1 cellular context compared by ENCODE assay signal in the genomic region with DNA sequence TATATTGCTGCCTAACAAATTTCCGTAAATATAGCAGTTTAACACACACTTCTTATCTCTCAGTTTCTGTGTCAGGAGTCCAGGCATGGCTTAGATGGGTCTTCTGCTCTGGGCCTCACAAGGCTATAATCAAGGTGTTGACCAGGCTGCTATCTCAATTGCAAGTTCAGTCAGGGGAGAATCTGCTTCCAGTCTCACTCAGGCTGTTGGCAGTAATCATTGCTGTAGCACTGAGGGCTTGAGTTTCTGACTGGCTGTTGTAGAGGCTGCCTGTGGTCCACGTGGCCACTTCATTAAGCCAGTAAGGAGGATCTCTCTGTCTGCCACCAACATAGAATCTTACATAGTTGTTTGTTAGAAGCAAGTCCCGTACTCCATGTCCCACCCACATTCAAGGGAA.
TF ChIP-seq lines count a peak whose summit lies in the region.

No MANE protein-coding gene starts in this region.

TF ChIP-seq in H1, 55 proteins besides CTCF, POLR2A, EP300 and RAD21 (continued from another document):
- TF ChIP-seq, protein P1, sequence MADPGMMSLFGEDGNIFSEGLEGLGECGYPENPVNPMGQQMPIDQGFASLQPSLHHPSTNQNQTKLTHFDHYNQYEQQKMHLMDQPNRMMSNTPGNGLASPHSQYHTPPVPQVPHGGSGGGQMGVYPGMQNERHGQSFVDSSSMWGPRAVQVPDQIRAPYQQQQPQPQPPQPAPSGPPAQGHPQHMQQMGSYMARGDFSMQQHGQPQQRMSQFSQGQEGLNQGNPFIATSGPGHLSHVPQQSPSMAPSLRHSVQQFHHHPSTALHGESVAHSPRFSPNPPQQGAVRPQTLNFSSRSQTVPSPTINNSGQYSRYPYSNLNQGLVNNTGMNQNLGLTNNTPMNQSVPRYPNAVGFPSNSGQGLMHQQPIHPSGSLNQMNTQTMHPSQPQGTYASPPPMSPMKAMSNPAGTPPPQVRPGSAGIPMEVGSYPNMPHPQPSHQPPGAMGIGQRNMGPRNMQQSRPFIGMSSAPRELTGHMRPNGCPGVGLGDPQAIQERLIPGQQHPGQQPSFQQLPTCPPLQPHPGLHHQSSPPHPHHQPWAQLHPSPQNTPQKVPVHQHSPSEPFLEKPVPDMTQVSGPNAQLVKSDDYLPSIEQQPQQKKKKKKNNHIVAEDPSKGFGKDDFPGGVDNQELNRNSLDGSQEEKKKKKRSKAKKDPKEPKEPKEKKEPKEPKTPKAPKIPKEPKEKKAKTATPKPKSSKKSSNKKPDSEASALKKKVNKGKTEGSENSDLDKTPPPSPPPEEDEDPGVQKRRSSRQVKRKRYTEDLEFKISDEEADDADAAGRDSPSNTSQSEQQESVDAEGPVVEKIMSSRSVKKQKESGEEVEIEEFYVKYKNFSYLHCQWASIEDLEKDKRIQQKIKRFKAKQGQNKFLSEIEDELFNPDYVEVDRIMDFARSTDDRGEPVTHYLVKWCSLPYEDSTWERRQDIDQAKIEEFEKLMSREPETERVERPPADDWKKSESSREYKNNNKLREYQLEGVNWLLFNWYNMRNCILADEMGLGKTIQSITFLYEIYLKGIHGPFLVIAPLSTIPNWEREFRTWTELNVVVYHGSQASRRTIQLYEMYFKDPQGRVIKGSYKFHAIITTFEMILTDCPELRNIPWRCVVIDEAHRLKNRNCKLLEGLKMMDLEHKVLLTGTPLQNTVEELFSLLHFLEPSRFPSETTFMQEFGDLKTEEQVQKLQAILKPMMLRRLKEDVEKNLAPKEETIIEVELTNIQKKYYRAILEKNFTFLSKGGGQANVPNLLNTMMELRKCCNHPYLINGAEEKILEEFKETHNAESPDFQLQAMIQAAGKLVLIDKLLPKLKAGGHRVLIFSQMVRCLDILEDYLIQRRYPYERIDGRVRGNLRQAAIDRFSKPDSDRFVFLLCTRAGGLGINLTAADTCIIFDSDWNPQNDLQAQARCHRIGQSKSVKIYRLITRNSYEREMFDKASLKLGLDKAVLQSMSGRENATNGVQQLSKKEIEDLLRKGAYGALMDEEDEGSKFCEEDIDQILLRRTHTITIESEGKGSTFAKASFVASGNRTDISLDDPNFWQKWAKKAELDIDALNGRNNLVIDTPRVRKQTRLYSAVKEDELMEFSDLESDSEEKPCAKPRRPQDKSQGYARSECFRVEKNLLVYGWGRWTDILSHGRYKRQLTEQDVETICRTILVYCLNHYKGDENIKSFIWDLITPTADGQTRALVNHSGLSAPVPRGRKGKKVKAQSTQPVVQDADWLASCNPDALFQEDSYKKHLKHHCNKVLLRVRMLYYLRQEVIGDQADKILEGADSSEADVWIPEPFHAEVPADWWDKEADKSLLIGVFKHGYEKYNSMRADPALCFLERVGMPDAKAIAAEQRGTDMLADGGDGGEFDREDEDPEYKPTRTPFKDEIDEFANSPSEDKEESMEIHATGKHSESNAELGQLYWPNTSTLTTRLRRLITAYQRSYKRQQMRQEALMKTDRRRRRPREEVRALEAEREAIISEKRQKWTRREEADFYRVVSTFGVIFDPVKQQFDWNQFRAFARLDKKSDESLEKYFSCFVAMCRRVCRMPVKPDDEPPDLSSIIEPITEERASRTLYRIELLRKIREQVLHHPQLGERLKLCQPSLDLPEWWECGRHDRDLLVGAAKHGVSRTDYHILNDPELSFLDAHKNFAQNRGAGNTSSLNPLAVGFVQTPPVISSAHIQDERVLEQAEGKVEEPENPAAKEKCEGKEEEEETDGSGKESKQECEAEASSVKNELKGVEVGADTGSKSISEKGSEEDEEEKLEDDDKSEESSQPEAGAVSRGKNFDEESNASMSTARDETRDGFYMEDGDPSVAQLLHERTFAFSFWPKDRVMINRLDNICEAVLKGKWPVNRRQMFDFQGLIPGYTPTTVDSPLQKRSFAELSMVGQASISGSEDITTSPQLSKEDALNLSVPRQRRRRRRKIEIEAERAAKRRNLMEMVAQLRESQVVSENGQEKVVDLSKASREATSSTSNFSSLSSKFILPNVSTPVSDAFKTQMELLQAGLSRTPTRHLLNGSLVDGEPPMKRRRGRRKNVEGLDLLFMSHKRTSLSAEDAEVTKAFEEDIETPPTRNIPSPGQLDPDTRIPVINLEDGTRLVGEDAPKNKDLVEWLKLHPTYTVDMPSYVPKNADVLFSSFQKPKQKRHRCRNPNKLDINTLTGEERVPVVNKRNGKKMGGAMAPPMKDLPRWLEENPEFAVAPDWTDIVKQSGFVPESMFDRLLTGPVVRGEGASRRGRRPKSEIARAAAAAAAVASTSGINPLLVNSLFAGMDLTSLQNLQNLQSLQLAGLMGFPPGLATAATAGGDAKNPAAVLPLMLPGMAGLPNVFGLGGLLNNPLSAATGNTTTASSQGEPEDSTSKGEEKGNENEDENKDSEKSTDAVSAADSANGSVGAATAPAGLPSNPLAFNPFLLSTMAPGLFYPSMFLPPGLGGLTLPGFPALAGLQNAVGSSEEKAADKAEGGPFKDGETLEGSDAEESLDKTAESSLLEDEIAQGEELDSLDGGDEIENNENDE (IDR thresholded peaks at IDR 0.05; ENCODE audit: insufficient replicate concordance, low read length), result no peak
- TF ChIP-seq CHD1 (IDR thresholded peaks at IDR 0.05; ENCODE audit: low read depth, low read length) (no peak), ZNF274 (IDR thresholded peaks at IDR 0.05; ENCODE audit: borderline replicate concordance, extremely low read depth, low read length) (no peak), RFX5 (IDR thresholded peaks at IDR 0.05; ENCODE audit: borderline replicate concordance, low read depth, low read length) (no peak), RNF2 (IDR thresholded peaks at IDR 0.05; ENCODE audit: borderline replicate concordance, low read depth, low read length, missing control alignments, poor library complexity, severe bottlenecking) (no peak), HDAC2 (IDR thresholded peaks at IDR 0.05; ENCODE audit: borderline replicate concordance in 1 of 2, low read depth in 2 of 2, low read length in 2 of 2) (no peak), ASH2L (IDR thresholded peaks at IDR 0.05; ENCODE audit: low read length) (no peak)
TF ChIP-seq in H1: peak in this region for 0.
